In genomic region chr16:85610059-85610445, GRCh38 we compare ENCODE assay signal across 8 cellular contexts. TPM values are rescaled to one million over a fixed set of nuclear protein-coding genes. Genes with fewer than 3 reads are reported as not detected.
DNase-seq lines count a peak whose midpoint lies in the region; ATAC-seq and TF ChIP-seq lines count a peak whose summit lies in the region.

No MANE protein-coding gene starts in this region.

- ATAC-seq in psoas muscle: no peak

- no peak for TF ChIP-seq CTCF in psoas muscle (IDR thresholded peaks at IDR 0.05)

- no peaks in the 10 kb centered on the region for H3K9me3 ChIP-seq in MG63
- no peaks in the 10 kb centered on the region for H3K9me3 ChIP-seq in duodenal mucosa (ENCODE audit: control insufficient read depth in 1 of 2, low read length in 2 of 2)
- no peaks in the 10 kb centered on the region for H3K9me3 ChIP-seq in psoas muscle

- peak; percentile 56 for DNase-seq in DMS153 (lab: John Stamatoyannopoulos, UW)
- DNase-seq in DMS153 treated with DMSO at 0.1 percent for 48 hours (lab: John Stamatoyannopoulos, UW; ENCODE audit: unreplicated experiment): no peak
- DNase-seq in MG63: peak; percentile 44
- no peak for DNase-seq in psoas muscle
- no peak for DNase-seq in stimulated activated CD4-positive, alpha-beta T cell treated with anti-CD3 and anti-CD28 coated beads, Interleukin-4, amount 100 ng/mL, for 1 hour
- no peak for DNase-seq in GDM1 (lab: John Stamatoyannopoulos, UW)
- DNase-seq in GM19240 (ENCODE audit: insufficient read length, low spot score): no peak

- H3K27ac ChIP-seq in duodenal mucosa (ENCODE audit: low read depth, low read length): no peak overlapping the region
- peak overlapping the region; percentile 99 for H3K27ac ChIP-seq in psoas muscle

- WGBS in psoas muscle, 3 donors: 33 to 49% (median 35%) methylated on average over 10 to 11 of the region's 11 CpGs

- H3K4me3 ChIP-seq in MG63 (no peak overlapping the region), duodenal mucosa (ENCODE audit: low read depth in 1 of 2, low read length in 2 of 2) (peak overlapping the region; percentile 27 to 65), psoas muscle (peak overlapping the region; percentile 79)

- no peak overlapping the region for H3K9ac ChIP-seq in duodenal mucosa (ENCODE audit: low read depth in 1 of 2, low read length in 2 of 2)

- H3K27me3 ChIP-seq in MG63: no peaks in the 10 kb centered on the region
- H3K27me3 ChIP-seq in duodenal mucosa (ENCODE audit: control insufficient read depth in 1 of 2, insufficient read depth in 2 of 2, low read length in 2 of 2): no peaks in the 10 kb centered on the region
- no peaks in the 10 kb centered on the region for H3K27me3 ChIP-seq in psoas muscle (ENCODE audit: insufficient read depth in 3 of 3, low read length in 2 of 3)

- H3K4me1 ChIP-seq in duodenal mucosa (ENCODE audit: control insufficient read depth in 1 of 2, insufficient read depth in 2 of 2, low read length in 2 of 2) (peaks cover 33 to 61% of the 10 kb centered on the region in 2 donors), psoas muscle (peaks cover 41% of the 10 kb centered on the region)

- peaks cover 3% of the 10 kb centered on the region; the same call in 1 of the 2 replicates for H3K36me3 ChIP-seq in MG63
- no peaks in the 10 kb centered on the region for H3K36me3 ChIP-seq in duodenal mucosa (ENCODE audit: control insufficient read depth in 1 of 2, insufficient read depth in 2 of 2, low read length in 2 of 2)
- H3K36me3 ChIP-seq in psoas muscle (ENCODE audit: insufficient read depth in 1 of 2, low read depth in 1 of 2): no peaks in the 10 kb centered on the region

- intact Hi-C loops in psoas muscle (cut with DNase I): loop anchor here (2.0 to 10.0 kb wide), 4 partner anchors 55 to 335 kb away; no protein-coding TSS in a partner anchor

RNA-seq across cellular contexts. Expression of gene GSE1, which starts 3.1 kb away (rescaled TPM):
- 9.3 and 19.1 TPM in 2 replicates for total RNA-seq in MG63 (2014; rRNA removed; shearing (Covaris generic); ENCODE audit: low replicate concordance)
- total RNA-seq in psoas muscle: 10 to 100 TPM; 47.0 to 90.5 (median 64.6) TPM
- 10 to 100 TPM; 10.8 to 34.7 (median 22.0) TPM for polyA plus RNA-seq in psoas muscle

Comparison
In these comparisons a context has a peak if more than half of its experiments do, and no peak if none do; other contexts are left out.
1. DNase-seq: peak in DMS153 (single experiment) and MG63 (single experiment); none in DMS153 treated with DMSO at 0.1 percent for 48 hours (single experiment), psoas muscle (0 of 2), stimulated activated CD4-positive, alpha-beta T cell treated with anti-CD3 and anti-CD28 coated beads, Interleukin-4, amount 100 ng/mL, for 1 hour (single experiment), GDM1 (single experiment) and GM19240 (single experiment).